ENCODE assay signal across 1 cellular context in genomic region chr2:105379741-105380186, GRCh38.
TF ChIP-seq lines count a peak whose summit lies in the region.

No MANE protein-coding gene starts in this region.

TF ChIP-seq in IMR-90, 13 proteins besides CTCF, POLR2A, EP300 and RAD21:
- no peak for TF ChIP-seq CEBPB (IDR thresholded peaks at IDR 0.05; ENCODE audit: low read depth, low read length)
- no peak for TF ChIP-seq RCOR1 (IDR thresholded peaks at IDR 0.05; ENCODE audit: insufficient replicate concordance, low read length)
- TF ChIP-seq NFE2L2 (IDR thresholded peaks at IDR 0.05; ENCODE audit: low read depth, low read length) = no peak
- no peak for TF ChIP-seq MXI1 (IDR thresholded peaks at IDR 0.05; ENCODE audit: borderline replicate concordance, low read depth, low read length)
